ENCODE assay signal across 26 cellular contexts in the genomic region with DNA sequence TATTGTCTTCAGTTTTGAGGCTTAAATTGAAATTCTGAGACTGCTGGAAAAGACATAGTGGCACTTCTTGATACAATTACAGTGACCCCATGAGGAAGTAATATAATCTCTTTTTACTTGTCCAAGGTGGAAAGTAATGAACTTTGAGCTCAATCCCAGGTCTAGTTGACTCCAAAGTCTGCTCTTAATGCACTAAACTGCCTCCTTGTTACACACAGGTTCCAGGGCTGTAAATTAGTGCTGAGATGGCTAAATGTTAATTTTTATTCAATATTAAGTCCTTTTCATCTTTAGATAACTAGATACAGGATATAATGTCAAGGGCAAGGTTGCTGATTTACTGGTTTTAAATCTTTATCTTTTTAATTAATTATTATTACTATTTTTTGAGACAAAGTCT. TPM values are rescaled to one million over a fixed set of nuclear protein-coding genes. Genes with fewer than 3 reads are reported as not detected.
DNase-seq lines count a peak whose midpoint lies in the region; ATAC-seq, FAIRE-seq and TF ChIP-seq lines count a peak whose summit lies in the region.
"Had no signal": no experiment of that assay in that cellular context is flagged by ENCODE, and none has a peak within 500 bp of the region (broad histone marks: within the 10 kb centered on the region; RNA-seq: fewer than 3 reads in every experiment).

No MANE protein-coding gene starts in this region.

- DNase-seq in activated naive CD8-positive, alpha-beta T cell treated with anti-CD3 and anti-CD28 coated beads, Interleukin-2, amount 50 U/mL, for 24 hours, result no peak
- DNase-seq in keratinocyte (ENCODE audit: low read depth, low spot score) (no peak), esophagus muscularis mucosa (ENCODE audit: extremely low spot score) (no peak), tibial nerve (ENCODE audit: low spot score in 2 of 2) (no peak), LoVo (ENCODE audit: low spot score) (no peak)
- no peak for DNase-seq in stimulated activated effector memory CD8-positive, alpha-beta T cell treated with anti-CD3 and anti-CD28 coated beads, Interleukin-12 subunit alpha, Interleukin-12 subunit beta, amount 100 ng/mL, for 72 hours (ENCODE audit: low spot score in 2 of 2)
- DNase-seq: ACHN; activated effector memory CD4-positive, alpha-beta T cell treated with Interleukin-2 at 50 U/mL for 16 hours; amniotic stem cell; cortex of kidney; GOT3; KG1; NCI-H146; NCI-H2171 treated with DMSO at 0.1 percent for 48 hours; NCI-H524; SIG-M5; SW 1271; uterus had no signal

- H3F3A ChIP-seq in Loucy (ENCODE audit: low read depth), result peaks cover 5% of the 10 kb centered on the region

- H3K27me3 Mint-ChIP-seq in activated naive CD8-positive, alpha-beta T cell, result no peaks in the 10 kb centered on the region
- H3K27me3 Mint-ChIP-seq in activated naive CD8-positive, alpha-beta T cell treated with anti-CD3 and anti-CD28 coated beads, Interleukin-2, amount 50 U/mL, for 24 hours, result no peaks in the 10 kb centered on the region

- TF ChIP-seq EP300 in esophagus muscularis mucosa (IDR thresholded peaks at IDR 0.05) (no peak), tibial nerve (IDR thresholded peaks at IDR 0.05) (no peak)

- peak overlapping the region; percentile 10 for H3K27ac Mint-ChIP-seq in activated naive CD8-positive, alpha-beta T cell
- H3K27ac Mint-ChIP-seq in activated naive CD8-positive, alpha-beta T cell treated with anti-CD3 and anti-CD28 coated beads, Interleukin-2, amount 50 U/mL, for 24 hours, result no peak overlapping the region
- peak overlapping the region; percentile 97 for H3K27ac Mint-ChIP-seq in stimulated activated effector memory CD8-positive, alpha-beta T cell treated with anti-CD3 and anti-CD28 coated beads, Interleukin-12 subunit alpha, Interleukin-12 subunit beta, amount 100 ng/mL, for 72 hours

- peaks cover 10% of the 10 kb centered on the region for H3K36me3 Mint-ChIP-seq in activated naive CD8-positive, alpha-beta T cell
- H3K36me3 Mint-ChIP-seq in activated naive CD8-positive, alpha-beta T cell treated with anti-CD3 and anti-CD28 coated beads, Interleukin-2, amount 50 U/mL, for 24 hours (ENCODE audit: low read depth), result peaks cover 15% of the 10 kb centered on the region
- peaks cover 33% of the 10 kb centered on the region for H3K36me3 Mint-ChIP-seq in stimulated activated effector memory CD8-positive, alpha-beta T cell treated with anti-CD3 and anti-CD28 coated beads, Interleukin-12 subunit alpha, Interleukin-12 subunit beta, amount 100 ng/mL, for 72 hours

- peak overlapping the region; percentile 33 for H3K4me2 ChIP-seq in Loucy (ENCODE audit: low read depth, low read length, poor library complexity, severe bottlenecking)
- H3K4me2 ChIP-seq in keratinocyte (ENCODE audit: control insufficient read depth, extremely low read depth, insufficient read depth, low read depth, low read length), result no peak overlapping the region
- H3K4me2 ChIP-seq: BLaER1 had no signal

- H3K4me3 ChIP-seq in Loucy (ENCODE audit: low read length, poor library complexity, severe bottlenecking) (peak overlapping the region; percentile 5), keratinocyte (ENCODE audit: control insufficient read depth in 2 of 3, extremely low read depth in 1 of 3, insufficient read depth in 2 of 3, low read depth in 1 of 3, low read length in 3 of 3) (no peak overlapping the region), esophagus muscularis mucosa (no peak overlapping the region), tibial nerve (no peak overlapping the region)
- H3K4me3 ChIP-seq: BLaER1, uterus had no signal

- H3K79me2 ChIP-seq in Loucy (ENCODE audit: insufficient read depth, low read length) (peaks cover 30% of the 10 kb centered on the region), keratinocyte (ENCODE audit: control insufficient read depth, insufficient read depth, low read length) (peaks cover 22% of the 10 kb centered on the region)

- no peaks in the 10 kb centered on the region for H3K9me3 Mint-ChIP-seq in activated naive CD8-positive, alpha-beta T cell (ENCODE audit: low read depth)
- no peaks in the 10 kb centered on the region for H3K9me3 Mint-ChIP-seq in activated naive CD8-positive, alpha-beta T cell treated with anti-CD3 and anti-CD28 coated beads, Interleukin-2, amount 50 U/mL, for 24 hours
- no peaks in the 10 kb centered on the region for H3K9me3 Mint-ChIP-seq in stimulated activated effector memory CD8-positive, alpha-beta T cell treated with anti-CD3 and anti-CD28 coated beads, Interleukin-12 subunit alpha, Interleukin-12 subunit beta, amount 100 ng/mL, for 72 hours

- TF ChIP-seq CTCF in Loucy (conservative IDR thresholded peaks at IDR 0.05; ENCODE audit: low read length), result no peak
- no peak for TF ChIP-seq CTCF in keratinocyte (optimal IDR thresholded peaks at IDR 0.05 in 1 of 3, IDR thresholded peaks at IDR 0.05 in 1 of 3, conservative IDR thresholded peaks at IDR 0.05 in 1 of 3; ENCODE audit: extremely low read depth in 1 of 3, insufficient read depth in 2 of 3, low read length in 3 of 3)
- TF ChIP-seq CTCF in esophagus muscularis mucosa (IDR thresholded peaks at IDR 0.05), result no peak
- TF ChIP-seq CTCF in tibial nerve (IDR thresholded peaks at IDR 0.05), result no peak

- dilution Hi-C loops in keratinocyte (cut with MboI; ENCODE audit: extremely low pct_ligation_motif_present, low sequenced_read_pairs), result no loop called here

- no peaks in the 10 kb centered on the region for H3K9me3 ChIP-seq in Loucy (ENCODE audit: insufficient read depth, low read depth, low read length)
- no peaks in the 10 kb centered on the region for H3K9me3 ChIP-seq in keratinocyte (ENCODE audit: control insufficient read depth, low read depth, low read length)
- H3K9me3 ChIP-seq in esophagus muscularis mucosa, result no peaks in the 10 kb centered on the region
- no peaks in the 10 kb centered on the region for H3K9me3 ChIP-seq in tibial nerve
- H3K9me3 ChIP-seq: BLaER1, uterus had no signal

- no peak for FAIRE-seq in keratinocyte (lab: Jason Lieb, UNC)
- FAIRE-seq: bronchial epithelial cell, endometrium, GM12892, islet of Langerhans had no signal

- H3K9ac ChIP-seq in Loucy (ENCODE audit: low read depth, low read length, poor library complexity, severe bottlenecking) (peak overlapping the region; percentile 16), keratinocyte (ENCODE audit: control insufficient read depth, extremely low read depth, insufficient read depth, low read length) (no peak overlapping the region)
- H3K9ac ChIP-seq: BLaER1 had no signal

- intact Hi-C loops in esophagus muscularis mucosa (cut with DNase I), result loop anchor here (10.0 kb wide), 1 partner anchor 55 kb away; a partner anchor contains a TSS

- H3K36me3 ChIP-seq in Loucy (ENCODE audit: insufficient read depth, low read length) (peaks cover 7% of the 10 kb centered on the region; the same call in 1 of the 2 replicates), keratinocyte (ENCODE audit: control insufficient read depth in 2 of 2, extremely low read depth in 1 of 2, insufficient read depth in 2 of 2, low read length in 2 of 2) (peaks cover 3 to 11% of the 10 kb centered on the region in 2 experiments), esophagus muscularis mucosa (peaks cover 0 to 21% (median 8%) of the 10 kb centered on the region in 4 donors), tibial nerve (peaks cover 0 to 23% (median 0%) of the 10 kb centered on the region in 3 donors)
- H3K36me3 ChIP-seq: uterus had no signal

- peaks cover 38% of the 10 kb centered on the region for H3K4me1 Mint-ChIP-seq in activated naive CD8-positive, alpha-beta T cell (ENCODE audit: low read depth)
- peaks cover 47% of the 10 kb centered on the region for H3K4me1 Mint-ChIP-seq in activated naive CD8-positive, alpha-beta T cell treated with anti-CD3 and anti-CD28 coated beads, Interleukin-2, amount 50 U/mL, for 24 hours
- H3K4me1 Mint-ChIP-seq in stimulated activated effector memory CD8-positive, alpha-beta T cell treated with anti-CD3 and anti-CD28 coated beads, Interleukin-12 subunit alpha, Interleukin-12 subunit beta, amount 100 ng/mL, for 72 hours, result peaks cover 17% of the 10 kb centered on the region

- H4K20me1 ChIP-seq in Loucy (ENCODE audit: insufficient read depth, low read length, poor library complexity, severe bottlenecking), result no peaks in the 10 kb centered on the region
- no peaks in the 10 kb centered on the region for H4K20me1 ChIP-seq in keratinocyte (ENCODE audit: control insufficient read depth, extremely low read depth, insufficient read depth, low read length)
- H4K20me1 ChIP-seq: BLaER1 had no signal

- no peak for TF ChIP-seq POLR2A in esophagus muscularis mucosa (IDR thresholded peaks at IDR 0.05; ENCODE audit: low read depth)
- TF ChIP-seq POLR2A in tibial nerve (IDR thresholded peaks at IDR 0.05), result no peak

- H3K27me3 ChIP-seq in Loucy (ENCODE audit: insufficient read depth, low read length, poor library complexity, severe bottlenecking) (no peaks in the 10 kb centered on the region), keratinocyte (ENCODE audit: control insufficient read depth, extremely low read depth, insufficient read depth, low read length) (no peaks in the 10 kb centered on the region), esophagus muscularis mucosa (no peaks in the 10 kb centered on the region), tibial nerve (no peaks in the 10 kb centered on the region)
- H3K27me3 ChIP-seq: BLaER1, uterus had no signal

- no peaks in the 10 kb centered on the region for H3K9me1 ChIP-seq in keratinocyte (ENCODE audit: control insufficient read depth, extremely low read depth, insufficient read depth, low read length)

- H3K9me2 ChIP-seq in Loucy (replicated peaks; ENCODE audit: low read depth, low read length), result no peaks in the 10 kb centered on the region

- peaks cover 69% of the 10 kb centered on the region for H3K4me1 ChIP-seq in Loucy (ENCODE audit: insufficient read depth, low read length, poor library complexity, severe bottlenecking)
- peaks cover 21% of the 10 kb centered on the region for H3K4me1 ChIP-seq in keratinocyte (ENCODE audit: control insufficient read depth, extremely low read depth, insufficient read depth, low read length)
- H3K4me1 ChIP-seq in esophagus muscularis mucosa, result peaks cover 8 to 20% (median 18%) of the 10 kb centered on the region in 4 donors
- H3K4me1 ChIP-seq in tibial nerve, result peaks cover 0 to 20% (median 6%) of the 10 kb centered on the region in 4 donors
- H3K4me1 ChIP-seq: uterus had no signal

- H3K4me3 Mint-ChIP-seq in activated naive CD8-positive, alpha-beta T cell, result peak overlapping the region; percentile 23
- no peak overlapping the region for H3K4me3 Mint-ChIP-seq in activated naive CD8-positive, alpha-beta T cell treated with anti-CD3 and anti-CD28 coated beads, Interleukin-2, amount 50 U/mL, for 24 hours
- peak overlapping the region; percentile 89 for H3K4me3 Mint-ChIP-seq in stimulated activated effector memory CD8-positive, alpha-beta T cell treated with anti-CD3 and anti-CD28 coated beads, Interleukin-12 subunit alpha, Interleukin-12 subunit beta, amount 100 ng/mL, for 72 hours

- ATAC-seq in activated naive CD8-positive, alpha-beta T cell treated with anti-CD3 and anti-CD28 coated beads, Interleukin-2, amount 50 U/mL, for 24 hours, result no peak
- ATAC-seq in stimulated activated effector memory CD8-positive, alpha-beta T cell treated with anti-CD3 and anti-CD28 coated beads, Interleukin-12 subunit alpha, Interleukin-12 subunit beta, amount 100 ng/mL, for 72 hours, result no peak
- ATAC-seq: Panc1 had no signal

- no peak overlapping the region for H2AFZ ChIP-seq in Loucy (ENCODE audit: low read length)
- no peak overlapping the region for H2AFZ ChIP-seq in keratinocyte (ENCODE audit: control insufficient read depth, low read length)

- H3K27ac ChIP-seq in keratinocyte (ENCODE audit: control insufficient read depth, insufficient read depth, low read length), result peak overlapping the region; percentile 6
- H3K27ac ChIP-seq in esophagus muscularis mucosa (replicated peaks in 1 of 4), result no peak overlapping the region
- no peak overlapping the region for H3K27ac ChIP-seq in tibial nerve
- H3K27ac ChIP-seq: BLaER1, uterus had no signal

RNA-seq across cellular contexts. Expression of a gene that starts 2.5 kb away (rescaled TPM):
- 19.4 to 41.1 TPM (median 24.5 TPM) in 3 replicates for polyA plus RNA-seq in keratinocyte
- 3.5 TPM for polyA plus RNA-seq in keratinocyte (2011; ENCODE audit: low read depth)
- 16.5 and 27.2 TPM in 2 replicates for polyA plus RNA-seq in keratinocyte (2011; cell fraction: cytosol; rRNA removed)
- 7.7 and 8.0 TPM in 2 replicates for polyA plus RNA-seq in keratinocyte (2011; cell fraction: nucleus; rRNA removed)
- polyA plus RNA-seq in keratinocyte (2012; ENCODE audit: low replicate concordance), result 11.5 and 26.1 TPM in 2 replicates
- polyA minus RNA-seq in keratinocyte, result 3.4 to 8.5 TPM (median 7.7 TPM) in 3 replicates
- polyA minus RNA-seq in keratinocyte (2011; cell fraction: cytosol; rRNA and poly(A)+ RNA removed), result 9.8 TPM
- polyA minus RNA-seq in keratinocyte (2011; cell fraction: nucleus; rRNA and poly(A)+ RNA removed), result 2.3 and 3.5 TPM in 2 replicates
- total RNA-seq in esophagus muscularis mucosa (1 to 10 TPM; 5.0 to 8.0 (median 5.9) TPM), tibial nerve (10 to 100 TPM in 1 of 4 donors, 1 to 10 TPM in 3; 3.3 to 10.7 (median 4.8) TPM)

RNA-seq across cellular contexts. Expression of a gene that starts 39.0 kb away (rescaled TPM):
- polyA plus RNA-seq in keratinocyte, result 32.4 to 64.3 TPM (median 35.2 TPM) in 3 replicates
- polyA plus RNA-seq in keratinocyte (2011; ENCODE audit: low read depth), result 108 TPM
- 35.7 and 70.9 TPM in 2 replicates for polyA plus RNA-seq in keratinocyte (2011; cell fraction: cytosol; rRNA removed)
- 35.7 and 44.4 TPM in 2 replicates for polyA plus RNA-seq in keratinocyte (2011; cell fraction: nucleus; rRNA removed)
- polyA plus RNA-seq in keratinocyte (2012; ENCODE audit: low replicate concordance), result 36.0 and 49.7 TPM in 2 replicates
- polyA minus RNA-seq in keratinocyte, result 5.8 to 31.9 TPM (median 20.5 TPM) in 3 replicates
- 18.8 TPM for polyA minus RNA-seq in keratinocyte (2011; cell fraction: cytosol; rRNA and poly(A)+ RNA removed)
- polyA minus RNA-seq in keratinocyte (2011; cell fraction: nucleus; rRNA and poly(A)+ RNA removed), result 15.4 and 42.4 TPM in 2 replicates
- total RNA-seq in esophagus muscularis mucosa, result 10 to 100 TPM; 42.1 to 62.7 (median 50.0) TPM
- total RNA-seq in tibial nerve, result 10 to 100 TPM; 35.7 to 45.6 (median 41.3) TPM

RNA-seq across cellular contexts. Expression of a gene that starts 54.8 kb away (rescaled TPM):
- polyA plus RNA-seq in keratinocyte, result 49.5 to 62.4 TPM (median 51.2 TPM) in 3 replicates
- polyA plus RNA-seq in keratinocyte (2011; ENCODE audit: low read depth), result 120 TPM
- 43.9 and 69.2 TPM in 2 replicates for polyA plus RNA-seq in keratinocyte (2011; cell fraction: cytosol; rRNA removed)
- 30.0 and 37.0 TPM in 2 replicates for polyA plus RNA-seq in keratinocyte (2011; cell fraction: nucleus; rRNA removed)
- 36.8 and 49.4 TPM in 2 replicates for polyA plus RNA-seq in keratinocyte (2012; ENCODE audit: low replicate concordance)
- polyA minus RNA-seq in keratinocyte, result 11.6 to 19.8 TPM (median 15.4 TPM) in 3 replicates
- polyA minus RNA-seq in keratinocyte (2011; cell fraction: cytosol; rRNA and poly(A)+ RNA removed), result 12.1 TPM
- polyA minus RNA-seq in keratinocyte (2011; cell fraction: nucleus; rRNA and poly(A)+ RNA removed), result 4.2 and 13.4 TPM in 2 replicates
- total RNA-seq in esophagus muscularis mucosa (10 to 100 TPM; 32.0 to 42.1 (median 37.1) TPM), tibial nerve (10 to 100 TPM; 27.0 to 41.0 (median 31.4) TPM)
